ENCODE assay signal across 21 cellular contexts in the genomic region with DNA sequence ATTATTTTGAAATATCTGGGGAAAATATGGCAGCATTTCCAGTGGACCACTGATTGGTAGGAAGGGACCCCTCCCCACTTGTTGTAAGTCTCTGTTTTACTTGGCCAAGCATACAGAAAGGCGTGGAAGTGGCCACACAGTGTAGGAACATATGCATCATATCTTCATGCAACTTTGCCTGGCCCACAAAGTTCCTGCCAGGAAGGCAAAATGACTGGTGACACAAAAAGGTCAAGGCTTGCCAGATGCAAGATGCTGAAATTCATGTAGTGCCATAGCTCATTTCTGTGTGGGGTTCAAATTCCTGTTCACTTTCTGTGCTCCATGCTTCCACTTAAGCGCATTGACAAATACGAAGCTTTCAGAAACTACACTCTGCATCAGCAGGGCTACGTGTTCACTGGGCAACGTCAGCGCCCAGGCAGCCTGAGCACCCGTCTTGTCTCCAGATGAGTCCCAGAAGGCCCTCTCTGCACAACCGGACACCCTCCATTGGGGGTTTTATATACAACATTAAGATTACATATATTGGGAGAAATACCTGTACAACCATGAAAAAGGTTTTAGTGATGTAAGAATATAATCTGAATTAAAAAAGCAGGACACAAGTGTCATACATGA.
"Had no signal": no experiment of that assay in that cellular context is flagged by ENCODE, and none has a peak within 500 bp of the region (broad histone marks: within the 10 kb centered on the region; RNA-seq: fewer than 3 reads in every experiment).

No MANE protein-coding gene starts in this region.

- DNase-seq: activated naive CD4-positive, alpha-beta T cell; central memory CD4-positive, alpha-beta T cell; heart left ventricle; hypothalamus; immature natural killer cell; kidney; naive B cell; nephron progenitor cell; ovary; right lobe of liver; SK-N-SH; stomach; SW 1271; T1000; thyroid gland; upper lobe of right lung; WERI-Rb-1 had no signal

- H3K4me3 Mint-ChIP-seq: immature natural killer cell; mesothelial cell of epicardium; nephron progenitor cell; T-helper 1 cell treated with Interleukin-12 subunit alpha and Interleukin-12 subunit beta and Interleukin-4 antibody, amounts not matched to agents 30 μg/mL and 1 μg/mL, for 36 hours had no signal

- ATAC-seq: activated CD4-positive, CD25-positive, alpha-beta regulatory T cell treated with anti-CD3 and anti-CD28 coated beads, Interleukin-2, amount 50 U/mL, for 24 hours; heart left ventricle; right lobe of liver; upper lobe of right lung had no signal

- H3K9me3 Mint-ChIP-seq: immature natural killer cell; mesothelial cell of epicardium; naive B cell; nephron progenitor cell; T-helper 1 cell treated with Interleukin-12 subunit alpha and Interleukin-12 subunit beta and Interleukin-4 antibody, amounts not matched to agents 30 μg/mL and 1 μg/mL, for 36 hours had no signal

- H3K27ac Mint-ChIP-seq: immature natural killer cell; mesothelial cell of epicardium; nephron progenitor cell; progenitor cell of endocrine pancreas; T-helper 1 cell treated with Interleukin-12 subunit alpha and Interleukin-12 subunit beta and Interleukin-4 antibody, amounts not matched to agents 30 μg/mL and 1 μg/mL, for 36 hours had no signal

- H3K27me3 Mint-ChIP-seq: progenitor cell of endocrine pancreas had no signal
